Comparison of ENCODE assay signal across 1 cellular context in the genomic region with DNA sequence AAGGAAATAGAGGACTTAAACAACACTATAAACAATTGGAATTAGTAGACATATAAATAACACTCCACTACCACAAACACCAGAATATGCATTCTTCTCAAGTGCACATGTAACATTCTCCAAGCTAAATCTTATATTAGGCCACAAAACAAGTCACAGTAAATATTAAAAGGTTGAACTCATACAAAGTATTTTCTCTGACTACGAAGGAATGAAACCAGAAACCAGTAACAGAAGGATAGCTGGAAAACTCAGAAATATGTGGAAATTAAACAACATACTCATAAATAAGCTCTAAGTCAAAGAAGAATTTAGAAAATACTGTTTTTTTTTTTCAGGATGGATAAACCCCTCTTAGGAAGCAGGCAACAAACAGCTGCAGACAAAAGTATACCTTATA.
TF ChIP-seq lines count a peak whose summit lies in the region.

No MANE protein-coding gene starts in this region.

TF ChIP-seq in IMR-90, 13 proteins besides CTCF, POLR2A, EP300 and RAD21:
- TF ChIP-seq RFX5 (IDR thresholded peaks at IDR 0.05; ENCODE audit: low read depth, low read length) (no peak), MXI1 (IDR thresholded peaks at IDR 0.05; ENCODE audit: borderline replicate concordance, low read depth, low read length) (no peak), MAZ (IDR thresholded peaks at IDR 0.05; ENCODE audit: borderline replicate concordance, low read depth, low read length) (no peak)
TF ChIP-seq in IMR-90: peak in this region for 0.
